9 cellular contexts compared by ENCODE assay signal in genomic region chr1:2466834-2467554, GRCh38. TPM values are rescaled to one million over a fixed set of nuclear protein-coding genes. Genes with fewer than 3 reads are reported as not detected.
DNase-seq lines count a peak whose midpoint lies in the region; ATAC-seq and TF ChIP-seq lines count a peak whose summit lies in the region.
"Had no signal": no experiment of that assay in that cellular context is flagged by ENCODE, and none has a peak within 500 bp of the region (broad histone marks: within the 10 kb centered on the region; RNA-seq: fewer than 3 reads in every experiment).

No MANE protein-coding gene starts in this region.

- no peak overlapping the region for H3K4me3 Mint-ChIP-seq in osteocyte (ENCODE audit: unreplicated experiment)
- H3K4me3 Mint-ChIP-seq in progenitor cell of endocrine pancreas (ENCODE audit: low read depth): no peak overlapping the region

- H3K27me3 Mint-ChIP-seq in osteocyte (ENCODE audit: unreplicated experiment): no peaks in the 10 kb centered on the region
- H3K27me3 Mint-ChIP-seq in progenitor cell of endocrine pancreas: peaks cover 21% of the 10 kb centered on the region

- no peak for TF ChIP-seq EP300 in SK-N-SH (IDR thresholded peaks at IDR 0.05; ENCODE audit: borderline replicate concordance in 1 of 2, low read depth in 1 of 2, low read length in 1 of 2)

- WGBS in SK-N-SH (ENCODE audit: low lambda C conversion rate): 16% methylated on average over 6 of the region's 36 CpGs

- H3K27ac Mint-ChIP-seq in osteocyte (ENCODE audit: unreplicated experiment) (no peak overlapping the region), progenitor cell of endocrine pancreas (no peak overlapping the region)

- no peaks in the 10 kb centered on the region for H3K9me3 ChIP-seq in HCT116 (ENCODE audit: control insufficient read depth in 1 of 2, insufficient read depth in 1 of 2, low read depth in 1 of 2, low read length in 2 of 2)
- H3K9me3 ChIP-seq in SK-N-SH: no peaks in the 10 kb centered on the region
- H3K9me3 ChIP-seq: thoracic aorta had no signal

- DNase-seq in HCT116 (ENCODE audit: low read depth, low spot score) (no peak), SK-N-SH (peak; percentile 91), cerebellar cortex (ENCODE audit: low spot score) (peak; percentile 54), NCI-H774 (lab: John Stamatoyannopoulos, UW) (no peak), osteocyte (ENCODE audit: extremely low spot score, unreplicated experiment) (no peak), progenitor cell of endocrine pancreas (ENCODE audit: low spot score, unreplicated experiment) (no peak)
- peak; percentile 21 to 25 for DNase-seq in stimulated activated CD4-positive, alpha-beta T cell treated with anti-CD3 and anti-CD28 coated beads, Interleukin-2, amount 100 ng/mL, for 48 hours
- DNase-seq: MM.1S had no signal

- H3K4me3 ChIP-seq in HCT116 (replicated peaks in 1 of 2; ENCODE audit: low read depth in 1 of 2, low read length in 2 of 2): peak overlapping the region; percentile 35 to 49
- peak overlapping the region in 1 of 2 experiments; percentile 43; a peak in 2 of 4 replicates for H3K4me3 ChIP-seq in SK-N-SH (ENCODE audit: low read depth in 2 of 2, low read length in 1 of 2)
- H3K4me3 ChIP-seq: thoracic aorta had no signal

- H3K4me1 ChIP-seq in HCT116 (ENCODE audit: control insufficient read depth in 1 of 2, insufficient read depth in 2 of 2, low read length in 2 of 2): peaks cover 3 to 9% of the 10 kb centered on the region in 2 experiments; a peak in 1 of 4 replicates
- H3K4me1 ChIP-seq in SK-N-SH (ENCODE audit: control insufficient read depth in 1 of 2, insufficient read depth in 2 of 2, low read depth in 1 of 2, low read length in 1 of 2): peaks cover 0 to 66% of the 10 kb centered on the region in 2 experiments; a peak in 1 of 4 replicates

- no peaks in the 10 kb centered on the region for H3K79me2 ChIP-seq in HCT116 (ENCODE audit: insufficient read depth, low read length)
- H3K79me2 ChIP-seq in SK-N-SH (ENCODE audit: insufficient read depth): no peaks in the 10 kb centered on the region

- ATAC-seq in HCT116: peak; percentile 83

- no peaks in the 10 kb centered on the region for H3K9me2 ChIP-seq in HCT116 (ENCODE audit: insufficient read depth)
- no peaks in the 10 kb centered on the region for H3K9me2 ChIP-seq in SK-N-SH

- no peak for TF ChIP-seq RAD21 in HCT116 (IDR thresholded peaks at IDR 0.05; ENCODE audit: low read depth)
- TF ChIP-seq RAD21 in SK-N-SH (IDR thresholded peaks at IDR 0.05; ENCODE audit: low read length): no peak

- H3K4me1 Mint-ChIP-seq in osteocyte (ENCODE audit: unreplicated experiment) (peaks cover 19% of the 10 kb centered on the region), progenitor cell of endocrine pancreas (ENCODE audit: low read depth) (no peaks in the 10 kb centered on the region)

- H2AFZ ChIP-seq in HCT116 (ENCODE audit: low read depth, low read length, poor library complexity, severe bottlenecking) (no peak overlapping the region), SK-N-SH (ENCODE audit: low read depth) (no peak overlapping the region)

- H3K36me3 ChIP-seq in HCT116 (ENCODE audit: control insufficient read depth in 1 of 2, insufficient read depth in 2 of 2, low read length in 2 of 2): no peaks in the 10 kb centered on the region
- H3K36me3 ChIP-seq in SK-N-SH (replicated peaks in 1 of 2; ENCODE audit: control insufficient read depth in 1 of 2, insufficient read depth in 2 of 2, low read length in 1 of 2): no peaks in the 10 kb centered on the region
- H3K36me3 ChIP-seq: thoracic aorta had no signal

- no peaks in the 10 kb centered on the region for H3K36me3 Mint-ChIP-seq in osteocyte (ENCODE audit: unreplicated experiment)
- no peaks in the 10 kb centered on the region for H3K36me3 Mint-ChIP-seq in progenitor cell of endocrine pancreas (ENCODE audit: insufficient read depth)

- H3K27ac ChIP-seq in HCT116 (ENCODE audit: low read depth, low read length): peak overlapping the region; percentile 26; the same call in 1 of the 2 replicates
- peak overlapping the region in 1 of 2 experiments; percentile 47; a peak in 1 of 4 replicates for H3K27ac ChIP-seq in SK-N-SH (ENCODE audit: low read depth in 2 of 2, low read length in 1 of 2)
- H3K27ac ChIP-seq: thoracic aorta had no signal

- no TSS peak for BruUV-seq in HCT116 (replicated peaks; lab: Mats Ljungman, UMichigan)

- H3K9me3 Mint-ChIP-seq in osteocyte (ENCODE audit: unreplicated experiment): no peaks in the 10 kb centered on the region
- no peaks in the 10 kb centered on the region for H3K9me3 Mint-ChIP-seq in progenitor cell of endocrine pancreas (ENCODE audit: low read depth)

- H3K4me2 ChIP-seq in HCT116 (ENCODE audit: low read length) (peak overlapping the region; percentile 75), SK-N-SH (no peak overlapping the region)

- RAD21 ChIA-PET in HCT116 (lab: Charles Lee; ENCODE audit: low non-redundant PET in 1 of 2, low total read pairs in 2 of 2, uncharacterized antibody in 2 of 2, unreplicated experiment in 2 of 2): no interaction called here

- CTCF ChIA-PET in HCT116 (lab: Charles Lee): no interaction called here
- CTCF ChIA-PET in SK-N-SH (lab: Yijun Ruan, JAX): interaction anchor here (1.1 to 3.6 kb wide), 2 partner anchors 15 to 80 kb away, joined by 3 to 17 read pairs; no protein-coding TSS in a partner anchor

- H3F3A ChIP-seq in SK-N-SH (replicated peaks; ENCODE audit: insufficient read depth): no peaks in the 10 kb centered on the region

- H4K20me1 ChIP-seq in HCT116 (ENCODE audit: insufficient read depth): no peaks in the 10 kb centered on the region
- no peaks in the 10 kb centered on the region for H4K20me1 ChIP-seq in SK-N-SH (ENCODE audit: insufficient read depth)

- no peak for TF ChIP-seq POLR2A in HCT116 (IDR thresholded peaks at IDR 0.05; ENCODE audit: borderline replicate concordance, extremely low read depth, insufficient read depth, insufficient read length)

- no peak overlapping the region for H3K9ac ChIP-seq in HCT116 (ENCODE audit: low read length)
- no peak overlapping the region for H3K9ac ChIP-seq in SK-N-SH

- TF ChIP-seq CTCF in HCT116 (IDR thresholded peaks at IDR 0.05 in 2 of 3, conservative IDR thresholded peaks at IDR 0.05 in 1 of 3; ENCODE audit: borderline replicate concordance in 1 of 3, insufficient read depth in 1 of 3, low read depth in 2 of 3, low read length in 2 of 3) (no peak), SK-N-SH (IDR thresholded peaks at IDR 0.05) (no peak), osteocyte (IDR thresholded peaks at IDR 0.05) (no peak), progenitor cell of endocrine pancreas (IDR thresholded peaks at IDR 0.05; ENCODE audit: unreplicated experiment) (no peak)

- H3K27me3 ChIP-seq in HCT116 (ENCODE audit: insufficient read depth, low read length) (no peaks in the 10 kb centered on the region), SK-N-SH (ENCODE audit: insufficient read depth) (no peaks in the 10 kb centered on the region)

- intact Hi-C loops in HCT116 (cut with micrococcal nuclease): no loop called here

- POLR2A ChIA-PET in HCT116 (lab: Charles Lee) (no interaction called here), SK-N-SH (lab: Yijun Ruan, JAX) (interaction anchor here (1.4 kb wide), 1 partner anchor 79 kb away, joined by 5 read pairs; no protein-coding TSS in a partner anchor)

TF ChIP-seq in HCT116, 20 proteins besides CTCF, POLR2A, EP300 and RAD21:
- TF ChIP-seq CBX3 (IDR thresholded peaks at IDR 0.05; ENCODE audit: low read depth) (no peak), MAX (IDR thresholded peaks at IDR 0.05) (no peak), POLR2AphosphoS5 (IDR thresholded peaks at IDR 0.05; ENCODE audit: low read depth, low read length) (0 out of 2 replicates have a peak, but pooled peaks have one; percentile 15), YY1 (IDR thresholded peaks at IDR 0.05; ENCODE audit: extremely low read depth, insufficient replicate concordance, low read depth, low read length) (no peak)
TF ChIP-seq in HCT116: peak in this region for 1.

TF ChIP-seq in SK-N-SH, 30 proteins besides CTCF, POLR2A, EP300 and RAD21 (continues in another document):
- TF ChIP-seq MXI1 (IDR thresholded peaks at IDR 0.05; ENCODE audit: low read depth, low read length): peak; percentile 41; the same call in 1 of the 2 replicates
- no peak for TF ChIP-seq ZBTB33 (IDR thresholded peaks at IDR 0.05; ENCODE audit: borderline replicate concordance, low read depth)

RNA-seq across cellular contexts. Expression of gene PLCH2, which starts 9.1 kb away (rescaled TPM):
- total RNA-seq in HCT116 (2021; ENCODE audit: unreplicated experiment): 2.0 TPM
- polyA plus RNA-seq in HCT116 (2012): 1.3 and 1.6 TPM in 2 replicates
- polyA plus RNA-seq in SK-N-SH (2012; rRNA removed): 0.08 and 0.18 TPM in 2 replicates
- 0.06 and 0.16 TPM in 2 replicates for polyA plus RNA-seq in SK-N-SH (2012; cell fraction: cytosol; rRNA removed)
- polyA plus RNA-seq in SK-N-SH (2012; cell fraction: nucleus; rRNA removed): 0.68 and 0.74 TPM in 2 replicates
- total RNA-seq in osteocyte: 11.7 and 12.6 TPM in 2 replicates
- total RNA-seq in progenitor cell of endocrine pancreas: 0.13 TPM in 1 of 2 replicates, not detected in the other

RNA-seq across cellular contexts. Expression of gene PEX10, which starts 54.6 kb away (rescaled TPM):
- total RNA-seq in HCT116 (2021; ENCODE audit: unreplicated experiment): 27.9 TPM
- polyA plus RNA-seq in HCT116 (2012): 20.3 and 23.2 TPM in 2 replicates
- 25.7 and 28.6 TPM in 2 replicates for polyA plus RNA-seq in SK-N-SH (2012; rRNA removed)
- 15.1 and 21.5 TPM in 2 replicates for polyA plus RNA-seq in SK-N-SH (2012; cell fraction: cytosol; rRNA removed)
- polyA plus RNA-seq in SK-N-SH (2012; cell fraction: nucleus; rRNA removed): 36.3 and 37.8 TPM in 2 replicates
- 23.1 and 25.6 TPM in 2 replicates for total RNA-seq in osteocyte
- total RNA-seq in progenitor cell of endocrine pancreas: 27.5 and 27.6 TPM in 2 replicates

RNA-seq across cellular contexts. Expression of gene PANK4, which starts 59.4 kb away (rescaled TPM):
- 38.5 TPM for total RNA-seq in HCT116 (2021; ENCODE audit: unreplicated experiment)
- polyA plus RNA-seq in HCT116 (2012): 21.0 and 25.6 TPM in 2 replicates
- polyA plus RNA-seq in SK-N-SH (2012; rRNA removed): 15.1 and 16.6 TPM in 2 replicates
- 5.9 and 8.7 TPM in 2 replicates for polyA plus RNA-seq in SK-N-SH (2012; cell fraction: cytosol; rRNA removed)
- 64.1 and 71.4 TPM in 2 replicates for polyA plus RNA-seq in SK-N-SH (2012; cell fraction: nucleus; rRNA removed)
- 34.1 and 34.4 TPM in 2 replicates for total RNA-seq in osteocyte
- 42.5 and 45.4 TPM in 2 replicates for total RNA-seq in progenitor cell of endocrine pancreas

Comparison
In these comparisons a context has a peak if more than half of its experiments do, and no peak if none do; other contexts are left out.
1. DNase-seq: peak in SK-N-SH (single experiment), cerebellar cortex (single experiment) and stimulated activated CD4-positive, alpha-beta T cell treated with anti-CD3 and anti-CD28 coated beads, Interleukin-2, amount 100 ng/mL, for 48 hours (2 of 2); none in HCT116 (single experiment), NCI-H774 (single experiment), osteocyte (single experiment) and progenitor cell of endocrine pancreas (single experiment).
2. Of the 11 proteins assayed by ChIP-seq in both SK-N-SH and HCT116: peak only in SK-N-SH: none; only in HCT116: POLR2AphosphoS5; in both: none; in neither: 10.